In the genomic region with DNA sequence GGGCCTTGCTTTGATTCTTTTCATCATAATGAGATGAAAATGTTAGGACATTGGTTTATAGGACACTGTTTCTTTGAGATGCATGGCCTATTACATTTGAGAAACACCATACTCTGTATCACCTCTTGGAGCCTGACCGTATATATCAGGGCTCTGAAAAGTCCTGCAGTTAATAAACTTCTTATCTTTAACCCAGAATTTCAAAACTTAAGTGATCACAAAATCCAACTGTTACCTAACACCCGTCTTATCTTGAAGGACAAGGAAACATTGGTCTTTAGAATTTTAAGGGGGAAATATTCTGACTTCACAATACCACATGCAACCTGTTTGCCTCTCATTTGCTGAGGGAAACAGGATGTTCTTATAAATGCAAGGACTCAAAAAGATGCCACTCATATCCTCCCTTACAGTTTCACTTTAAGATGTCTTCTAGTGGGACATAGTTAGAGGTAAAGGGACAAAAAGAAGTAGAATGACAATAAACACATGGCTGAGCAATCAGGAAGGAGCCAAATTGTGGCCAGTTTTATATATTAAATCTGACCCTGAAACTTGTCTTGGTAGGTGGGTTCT, we compare ENCODE assay signal across 1 cellular context.
TF ChIP-seq lines count a peak whose summit lies in the region.

No MANE protein-coding gene starts in this region.

TF ChIP-seq in H1, 55 proteins besides CTCF, POLR2A, EP300 and RAD21 (continued from another document):
- TF ChIP-seq, protein P1, sequence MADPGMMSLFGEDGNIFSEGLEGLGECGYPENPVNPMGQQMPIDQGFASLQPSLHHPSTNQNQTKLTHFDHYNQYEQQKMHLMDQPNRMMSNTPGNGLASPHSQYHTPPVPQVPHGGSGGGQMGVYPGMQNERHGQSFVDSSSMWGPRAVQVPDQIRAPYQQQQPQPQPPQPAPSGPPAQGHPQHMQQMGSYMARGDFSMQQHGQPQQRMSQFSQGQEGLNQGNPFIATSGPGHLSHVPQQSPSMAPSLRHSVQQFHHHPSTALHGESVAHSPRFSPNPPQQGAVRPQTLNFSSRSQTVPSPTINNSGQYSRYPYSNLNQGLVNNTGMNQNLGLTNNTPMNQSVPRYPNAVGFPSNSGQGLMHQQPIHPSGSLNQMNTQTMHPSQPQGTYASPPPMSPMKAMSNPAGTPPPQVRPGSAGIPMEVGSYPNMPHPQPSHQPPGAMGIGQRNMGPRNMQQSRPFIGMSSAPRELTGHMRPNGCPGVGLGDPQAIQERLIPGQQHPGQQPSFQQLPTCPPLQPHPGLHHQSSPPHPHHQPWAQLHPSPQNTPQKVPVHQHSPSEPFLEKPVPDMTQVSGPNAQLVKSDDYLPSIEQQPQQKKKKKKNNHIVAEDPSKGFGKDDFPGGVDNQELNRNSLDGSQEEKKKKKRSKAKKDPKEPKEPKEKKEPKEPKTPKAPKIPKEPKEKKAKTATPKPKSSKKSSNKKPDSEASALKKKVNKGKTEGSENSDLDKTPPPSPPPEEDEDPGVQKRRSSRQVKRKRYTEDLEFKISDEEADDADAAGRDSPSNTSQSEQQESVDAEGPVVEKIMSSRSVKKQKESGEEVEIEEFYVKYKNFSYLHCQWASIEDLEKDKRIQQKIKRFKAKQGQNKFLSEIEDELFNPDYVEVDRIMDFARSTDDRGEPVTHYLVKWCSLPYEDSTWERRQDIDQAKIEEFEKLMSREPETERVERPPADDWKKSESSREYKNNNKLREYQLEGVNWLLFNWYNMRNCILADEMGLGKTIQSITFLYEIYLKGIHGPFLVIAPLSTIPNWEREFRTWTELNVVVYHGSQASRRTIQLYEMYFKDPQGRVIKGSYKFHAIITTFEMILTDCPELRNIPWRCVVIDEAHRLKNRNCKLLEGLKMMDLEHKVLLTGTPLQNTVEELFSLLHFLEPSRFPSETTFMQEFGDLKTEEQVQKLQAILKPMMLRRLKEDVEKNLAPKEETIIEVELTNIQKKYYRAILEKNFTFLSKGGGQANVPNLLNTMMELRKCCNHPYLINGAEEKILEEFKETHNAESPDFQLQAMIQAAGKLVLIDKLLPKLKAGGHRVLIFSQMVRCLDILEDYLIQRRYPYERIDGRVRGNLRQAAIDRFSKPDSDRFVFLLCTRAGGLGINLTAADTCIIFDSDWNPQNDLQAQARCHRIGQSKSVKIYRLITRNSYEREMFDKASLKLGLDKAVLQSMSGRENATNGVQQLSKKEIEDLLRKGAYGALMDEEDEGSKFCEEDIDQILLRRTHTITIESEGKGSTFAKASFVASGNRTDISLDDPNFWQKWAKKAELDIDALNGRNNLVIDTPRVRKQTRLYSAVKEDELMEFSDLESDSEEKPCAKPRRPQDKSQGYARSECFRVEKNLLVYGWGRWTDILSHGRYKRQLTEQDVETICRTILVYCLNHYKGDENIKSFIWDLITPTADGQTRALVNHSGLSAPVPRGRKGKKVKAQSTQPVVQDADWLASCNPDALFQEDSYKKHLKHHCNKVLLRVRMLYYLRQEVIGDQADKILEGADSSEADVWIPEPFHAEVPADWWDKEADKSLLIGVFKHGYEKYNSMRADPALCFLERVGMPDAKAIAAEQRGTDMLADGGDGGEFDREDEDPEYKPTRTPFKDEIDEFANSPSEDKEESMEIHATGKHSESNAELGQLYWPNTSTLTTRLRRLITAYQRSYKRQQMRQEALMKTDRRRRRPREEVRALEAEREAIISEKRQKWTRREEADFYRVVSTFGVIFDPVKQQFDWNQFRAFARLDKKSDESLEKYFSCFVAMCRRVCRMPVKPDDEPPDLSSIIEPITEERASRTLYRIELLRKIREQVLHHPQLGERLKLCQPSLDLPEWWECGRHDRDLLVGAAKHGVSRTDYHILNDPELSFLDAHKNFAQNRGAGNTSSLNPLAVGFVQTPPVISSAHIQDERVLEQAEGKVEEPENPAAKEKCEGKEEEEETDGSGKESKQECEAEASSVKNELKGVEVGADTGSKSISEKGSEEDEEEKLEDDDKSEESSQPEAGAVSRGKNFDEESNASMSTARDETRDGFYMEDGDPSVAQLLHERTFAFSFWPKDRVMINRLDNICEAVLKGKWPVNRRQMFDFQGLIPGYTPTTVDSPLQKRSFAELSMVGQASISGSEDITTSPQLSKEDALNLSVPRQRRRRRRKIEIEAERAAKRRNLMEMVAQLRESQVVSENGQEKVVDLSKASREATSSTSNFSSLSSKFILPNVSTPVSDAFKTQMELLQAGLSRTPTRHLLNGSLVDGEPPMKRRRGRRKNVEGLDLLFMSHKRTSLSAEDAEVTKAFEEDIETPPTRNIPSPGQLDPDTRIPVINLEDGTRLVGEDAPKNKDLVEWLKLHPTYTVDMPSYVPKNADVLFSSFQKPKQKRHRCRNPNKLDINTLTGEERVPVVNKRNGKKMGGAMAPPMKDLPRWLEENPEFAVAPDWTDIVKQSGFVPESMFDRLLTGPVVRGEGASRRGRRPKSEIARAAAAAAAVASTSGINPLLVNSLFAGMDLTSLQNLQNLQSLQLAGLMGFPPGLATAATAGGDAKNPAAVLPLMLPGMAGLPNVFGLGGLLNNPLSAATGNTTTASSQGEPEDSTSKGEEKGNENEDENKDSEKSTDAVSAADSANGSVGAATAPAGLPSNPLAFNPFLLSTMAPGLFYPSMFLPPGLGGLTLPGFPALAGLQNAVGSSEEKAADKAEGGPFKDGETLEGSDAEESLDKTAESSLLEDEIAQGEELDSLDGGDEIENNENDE (IDR thresholded peaks at IDR 0.05; ENCODE audit: insufficient replicate concordance, low read length): no peak
- TF ChIP-seq, protein P2, sequence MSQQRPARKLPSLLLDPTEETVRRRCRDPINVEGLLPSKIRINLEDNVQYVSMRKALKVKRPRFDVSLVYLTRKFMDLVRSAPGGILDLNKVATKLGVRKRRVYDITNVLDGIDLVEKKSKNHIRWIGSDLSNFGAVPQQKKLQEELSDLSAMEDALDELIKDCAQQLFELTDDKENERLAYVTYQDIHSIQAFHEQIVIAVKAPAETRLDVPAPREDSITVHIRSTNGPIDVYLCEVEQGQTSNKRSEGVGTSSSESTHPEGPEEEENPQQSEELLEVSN (IDR thresholded peaks at IDR 0.05): no peak
- TF ChIP-seq RBBP5 (IDR thresholded peaks at IDR 0.05; ENCODE audit: borderline replicate concordance, low read depth, low read length): no peak
- TF ChIP-seq SAP30 (IDR thresholded peaks at IDR 0.05; ENCODE audit: insufficient read depth, insufficient replicate concordance, low read length): no peak
- no peak for TF ChIP-seq ZNF274 (IDR thresholded peaks at IDR 0.05; ENCODE audit: borderline replicate concordance, extremely low read depth, low read length)
- TF ChIP-seq POU5F1 (IDR thresholded peaks at IDR 0.05; ENCODE audit: low read depth, low read length): no peak
